ENCODE assay signal across 27 cellular contexts in genomic region chr3:159792070-159792469, GRCh38. TPM values are rescaled to one million over a fixed set of nuclear protein-coding genes. Genes with fewer than 3 reads are reported as not detected.
A peak's percentile ranks its signal among the peaks of the same experiment; 100 is the strongest.
DNase-seq lines count a peak whose midpoint lies in the region; ATAC-seq, FAIRE-seq and TF ChIP-seq lines count a peak whose summit lies in the region.
"Had no signal": no experiment of that assay in that cellular context is flagged by ENCODE, and none has a peak within 500 bp of the region (broad histone marks: within the 10 kb centered on the region; RNA-seq: fewer than 3 reads in every experiment).

No MANE protein-coding gene starts in this region.

- TF ChIP-seq EP300 in A549 (IDR thresholded peaks at IDR 0.05) = no peak

- H3K9ac ChIP-seq in rectal smooth muscle tissue (ENCODE audit: low read length) (no peak overlapping the region), kidney (ENCODE audit: low read length in 2 of 2) (no peak overlapping the region)
- H3K9ac ChIP-seq: GM23248 had no signal

- H3K9me3 ChIP-seq in A549 = no peaks in the 10 kb centered on the region
- no peaks in the 10 kb centered on the region for H3K9me3 ChIP-seq in kidney (ENCODE audit: control insufficient read depth in 1 of 2, low read length in 2 of 2)

- H3K27me3 ChIP-seq in rectal smooth muscle tissue (ENCODE audit: control insufficient read depth, insufficient read depth, low read length) = no peaks in the 10 kb centered on the region

- no peak overlapping the region for H3K4me3 ChIP-seq in A549
- H3K4me3 ChIP-seq in rectal smooth muscle tissue (ENCODE audit: low read length) = no peak overlapping the region
- no peak overlapping the region for H3K4me3 ChIP-seq in kidney (ENCODE audit: low read length in 2 of 2)
- H3K4me3 ChIP-seq: GM23248, smooth muscle cell had no signal

- no peak for TF ChIP-seq RAD21 in A549 (conservative IDR thresholded peaks at IDR 0.05 in 1 of 2, IDR thresholded peaks at IDR 0.05 in 1 of 2)

- intact Hi-C loops in kidney (cut with DNase I) = no loop called here

- TF ChIP-seq CTCF in A549 (IDR thresholded peaks at IDR 0.05) = no peak
- TF ChIP-seq CTCF in kidney (IDR thresholded peaks at IDR 0.05; ENCODE audit: borderline replicate concordance, extremely low read depth, insufficient read depth) = no peak

- no peak overlapping the region for H3K4me2 ChIP-seq in A549
- H3K4me2 ChIP-seq: smooth muscle cell had no signal

- CTCF ChIA-PET in A549 (lab: Yijun Ruan, JAX) = interaction anchor here (1.2 to 7.0 kb wide), 3 partner anchors 10 to 13 kb away, joined by 3 to 56 read pairs (median 3); no protein-coding TSS in a partner anchor

- ATAC-seq in A549 = no peak
- ATAC-seq in HG03354 (IDR thresholded peaks at IDR 0.05; ENCODE audit: poor library complexity, severe bottlenecking, unreplicated experiment) = no peak
- ATAC-seq: CD8-positive, alpha-beta T cell; SK-N-SH treated with all-trans-retinoic acid at 6 μM for 48 hours had no signal

- POLR2A ChIA-PET in A549 (lab: Yijun Ruan, JAX) = no interaction called here

- FAIRE-seq in A549 (lab: Jason Lieb, UNC) = peak; percentile 49
- no peak for FAIRE-seq in kidney (lab: Jason Lieb, UNC)
- FAIRE-seq: A204.1, urothelium cell line had no signal

- WGBS in A549 (ENCODE audit: missing lambda C conversion rate) = 92% methylated on average over 2 of the region's 2 CpGs

- peaks cover 70% of the 10 kb centered on the region for H3K4me1 ChIP-seq in A549
- H3K4me1 ChIP-seq in rectal smooth muscle tissue (ENCODE audit: control insufficient read depth, insufficient read depth, low read length) = peaks cover 57% of the 10 kb centered on the region
- peaks cover 6 to 34% of the 10 kb centered on the region in 2 donors for H3K4me1 ChIP-seq in kidney (ENCODE audit: control insufficient read depth in 1 of 2, insufficient read depth in 1 of 2, low read depth in 1 of 2, low read length in 2 of 2)

- no peak for TF ChIP-seq POLR2A in A549 (IDR thresholded peaks at IDR 0.05; ENCODE audit: low read length)

- DNase-seq in A549 (ENCODE audit: low read depth in 1 of 2, low spot score in 1 of 2) = no peak
- DNase-seq in medulla oblongata (ENCODE audit: extremely low spot score) = peak; percentile 77
- no peak for DNase-seq in SIG-M5 (lab: John Stamatoyannopoulos, UW)
- DNase-seq in kidney = no peak
- DNase-seq in activated CD4-positive, alpha-beta T cell treated with anti-CD3 and anti-CD28 coated beads, Interleukin-2, amount 50 U/mL, for 1 hour = no peak
- DNase-seq: activated CD8-positive, alpha-beta memory T cell treated with anti-CD3 and anti-CD28 coated beads for 24 hours; activated effector memory CD4-positive, alpha-beta T cell treated with anti-CD3 and anti-CD28 coated beads, Interleukin-2, amount 50 U/mL, for 16 hours; activated naive CD8-positive, alpha-beta T cell treated with anti-CD3 and anti-CD28 coated beads, Interleukin-2, amount 10 ng/mL, durations not matched to agents 7 days and 5 days; activated T-cell treated with anti-CD3 and anti-CD28 coated beads, Interleukin-2, amount 50 U/mL, for 1 hour; CD8-positive, alpha-beta T cell; GM23248; kidney glomerular epithelial cell; naive B cell; NCI-H1048; NCI-H1694; NCI-H510A; stimulated activated CD4-positive, alpha-beta T cell treated with anti-CD3 and anti-CD28 coated beads, Interleukin-1b, Interleukin-23, amount 100 ng/mL, for 48 hours; T-helper 2 cell had no signal

- no peaks in the 10 kb centered on the region for H3K36me3 ChIP-seq in rectal smooth muscle tissue (ENCODE audit: control insufficient read depth, insufficient read depth, low read length)
- H3K36me3 ChIP-seq in kidney (ENCODE audit: control insufficient read depth in 1 of 2, insufficient read depth in 2 of 2, low read length in 2 of 2) = no peaks in the 10 kb centered on the region

- 0 out of 6 replicates have a peak overlapping the region, but pooled peaks of 1 of the 2 experiments have one; percentile 26 for H3K27ac ChIP-seq in A549
- H3K27ac ChIP-seq in cingulate gyrus (ENCODE audit: low read depth, low read length) = peak overlapping the region; percentile 92
- H3K27ac ChIP-seq in rectal smooth muscle tissue (ENCODE audit: low read depth, low read length) = peak overlapping the region; percentile 93
- no peak overlapping the region for H3K27ac ChIP-seq in kidney (ENCODE audit: low read depth in 2 of 2, low read length in 2 of 2)
- H3K27ac ChIP-seq: GM23248 had no signal

TF ChIP-seq in A549, 52 proteins besides CTCF, POLR2A, EP300 and RAD21:
- TF ChIP-seq POLR2AphosphoS2 (conservative IDR thresholded peaks at IDR 0.05; ENCODE audit: low read length) (no peak), PHF8 (IDR thresholded peaks at IDR 0.05; ENCODE audit: borderline replicate concordance, low read depth) (no peak)

RNA-seq across cellular contexts. Expression of gene SCHIP1, which starts 47.6 kb away (rescaled TPM):
- polyA plus RNA-seq in A549 (2011; rRNA removed) (2.7 and 3.5 TPM in 2 replicates), A549 (2017; fragmentation: RNase III; extraction: RNeasy Plus Mini Kit Qiagen cat#74134 plus additional on column Dnase treatment) (2.0 to 3.6 TPM (median 2.6 TPM) in 3 replicates), kidney (ENCODE audit: insufficient read depth, low read depth, low replicate concordance) (9.4 TPM)
- polyA plus RNA-seq in A549 (2012; cell fraction: cytosol; rRNA removed) = 0.13 and 0.15 TPM in 2 replicates
- 1.3 TPM in 2 replicates for polyA plus RNA-seq in A549 (2012; cell fraction: nucleus; rRNA removed)
- 5.2 and 7.1 TPM in 2 replicates for polyA minus RNA-seq in A549 (2011; rRNA and poly(A)+ RNA removed)
- 4.9 TPM for total RNA-seq in kidney
- total RNA-seq: activated naive CD8-positive, alpha-beta T cell treated with anti-CD3 and anti-CD28 coated beads, Interleukin-2, amount 10 ng/mL, durations not matched to agents 7 days and 5 days; B cell; CD8-positive, alpha-beta T cell; OCI-LY7 had no signal

Comparison
In these comparisons a context has a peak if more than half of its experiments do, and no peak if none do; other contexts are left out.
1. H3K27ac ChIP-seq: peak in cingulate gyrus (single experiment) and rectal smooth muscle tissue (single experiment); none in kidney (0 of 2).